Comparison of ENCODE assay signal across 22 cellular contexts in genomic region chr4:94251094-94251493, GRCh38.
"Had no signal": no experiment of that assay in that cellular context is flagged by ENCODE, and none has a peak within 500 bp of the region (broad histone marks: within the 10 kb centered on the region; RNA-seq: fewer than 3 reads in every experiment).

No MANE protein-coding gene starts in this region.

- H3K4me3 ChIP-seq: hepatocyte, prostate gland, right lobe of liver, spleen, testis, tibial nerve, upper lobe of right lung, vagina had no signal

- H3K4me1 Mint-ChIP-seq: naive B cell had no signal

- H3K27ac Mint-ChIP-seq: endodermal cell; naive B cell; nephron; stimulated activated naive B cell treated with anti-CD40 and anti-IgM and Interleukin-4, amounts not matched to agents 10 μg/mL and 1 μg/mL and 100 μg/mL, for 72 hours had no signal

- DNase-seq: effector CD4-positive, alpha-beta T cell; endodermal cell; foreskin melanocyte; head of caudate nucleus; left colon; mesendoderm; naive B cell; retina; right lobe of liver; spleen; stimulated activated CD4-positive, alpha-beta T cell treated with anti-CD3 and anti-CD28 coated beads, Interleukin-15, amount 100 ng/mL, for 24 hours; stimulated activated CD4-positive, alpha-beta T cell treated with anti-CD3 and anti-CD28 coated beads, Interleukin-1b, Interleukin-23, amount 100 ng/mL, for 48 hours; stimulated activated CD4-positive, alpha-beta T cell treated with anti-CD3 and anti-CD28 coated beads, Interleukin-4, amount 100 ng/mL, for 24 hours; stimulated activated naive B cell treated with anti-CD40 and anti-IgM and Interleukin-4, amounts not matched to agents 10 μg/mL and 1 μg/mL and 100 μg/mL, for 72 hours; stimulated activated naive CD8-positive, alpha-beta T cell treated with anti-CD3 and anti-CD28 coated beads, Interleukin-15, amount 100 ng/mL, for 72 hours; testis; upper lobe of right lung had no signal

- H3K27me3 Mint-ChIP-seq: naive B cell; stimulated activated naive B cell treated with anti-CD40 and anti-IgM and Interleukin-4, amounts not matched to agents 10 μg/mL and 1 μg/mL and 100 μg/mL, for 72 hours; stimulated activated naive CD8-positive, alpha-beta T cell treated with anti-CD3 and anti-CD28 coated beads, Interleukin-15, amount 100 ng/mL, for 72 hours had no signal

- H3K4me3 Mint-ChIP-seq: endodermal cell; naive B cell; nephron; stimulated activated naive B cell treated with anti-CD40 and anti-IgM and Interleukin-4, amounts not matched to agents 10 μg/mL and 1 μg/mL and 100 μg/mL, for 72 hours; stimulated activated naive CD8-positive, alpha-beta T cell treated with anti-CD3 and anti-CD28 coated beads, Interleukin-15, amount 100 ng/mL, for 72 hours had no signal

- H3K9me3 Mint-ChIP-seq: endodermal cell; naive B cell; nephron; stimulated activated naive B cell treated with anti-CD40 and anti-IgM and Interleukin-4, amounts not matched to agents 10 μg/mL and 1 μg/mL and 100 μg/mL, for 72 hours; stimulated activated naive CD8-positive, alpha-beta T cell treated with anti-CD3 and anti-CD28 coated beads, Interleukin-15, amount 100 ng/mL, for 72 hours had no signal

- ATAC-seq: left colon; right lobe of liver; stimulated activated naive B cell treated with anti-CD40 and anti-IgM and Interleukin-4, amounts not matched to agents 10 μg/mL and 1 μg/mL and 100 μg/mL, for 72 hours; stimulated activated naive CD8-positive, alpha-beta T cell treated with anti-CD3 and anti-CD28 coated beads, Interleukin-15, amount 100 ng/mL, for 72 hours; upper lobe of right lung had no signal
